ENCODE assay signal across 20 cellular contexts in the genomic region with DNA sequence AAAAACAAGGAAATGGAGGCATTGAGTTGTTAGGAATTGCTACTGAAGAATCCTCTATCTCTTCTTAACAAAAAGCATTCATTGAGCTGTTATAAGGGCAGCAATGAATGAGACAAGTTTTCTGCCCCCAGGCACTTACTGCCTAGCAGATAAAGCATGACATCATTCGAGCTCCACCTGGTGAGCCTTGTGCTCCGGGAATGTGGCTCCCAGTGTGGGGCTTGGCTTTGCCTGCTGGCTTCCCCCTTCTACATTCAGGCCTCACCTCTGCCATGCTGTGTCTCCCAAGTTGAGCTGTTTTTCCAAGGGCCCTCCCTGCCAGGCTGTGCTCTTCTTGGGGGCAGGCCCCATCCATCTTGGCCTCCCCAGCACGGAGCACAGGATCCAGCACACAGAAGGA. TPM values are rescaled to one million over a fixed set of nuclear protein-coding genes. Genes with fewer than 3 reads are reported as not detected.
DNase-seq lines count a peak whose midpoint lies in the region; ATAC-seq, FAIRE-seq and TF ChIP-seq lines count a peak whose summit lies in the region.
"Had no signal": no experiment of that assay in that cellular context is flagged by ENCODE, and none has a peak within 500 bp of the region (broad histone marks: within the 10 kb centered on the region; RNA-seq: fewer than 3 reads in every experiment).

No MANE protein-coding gene starts in this region.

- FAIRE-seq in HepG2 (lab: Jason Lieb, UNC), result no peak

- H3K27me3 ChIP-seq in HUES48 (ENCODE audit: control insufficient read depth, insufficient read depth, low read length) (no peaks in the 10 kb centered on the region; the same call in 1 of the 2 replicates), HepG2 (ENCODE audit: control insufficient read depth in 1 of 2, insufficient read depth in 2 of 2, low read length in 2 of 2) (peaks cover 16 to 81% of the 10 kb centered on the region in 2 experiments), stomach (peaks cover 0 to 70% (median 18%) of the 10 kb centered on the region in 3 donors)
- H3K27me3 ChIP-seq: upper lobe of left lung had no signal

- H2AFZ ChIP-seq in HepG2 (ENCODE audit: low read length), result no peak overlapping the region

- TF ChIP-seq RAD21 in HepG2 (CRISPR knock-in tag; IDR thresholded peaks at IDR 0.05), result no peak

- intact Hi-C loops in HepG2 (cut with micrococcal nuclease; ENCODE audit: unreplicated experiment) (no loop called here), stomach (cut with DNase I; ENCODE audit: low total_unique reads) (no loop called here), natural killer cell (cut with micrococcal nuclease) (no loop called here)

- in situ Hi-C loops in HepG2 (cut with HindIII; ENCODE audit: extremely low pct_ligation_motif_present, low pct_unique_long_range_greater_than_20kb), result no loop called here

- H3K4me1 Mint-ChIP-seq in WTC11, result peaks cover 14% of the 10 kb centered on the region
- no peaks in the 10 kb centered on the region for H3K4me1 Mint-ChIP-seq in natural killer cell
- H3K4me1 Mint-ChIP-seq: central memory CD8-positive, alpha-beta T cell had no signal

- TF ChIP-seq CTCF in WTC11 (IDR thresholded peaks at IDR 0.05) (no peak), HepG2 (CRISPR knock-in tag; IDR thresholded peaks at IDR 0.05) (no peak), stomach (IDR thresholded peaks at IDR 0.05) (no peak), natural killer cell (IDR thresholded peaks at IDR 0.05) (no peak)

- H3K9ac ChIP-seq in HUES48 (ENCODE audit: low read depth, low read length) (0 out of 2 replicates have a peak overlapping the region, but pooled peaks have one; percentile 27), HepG2 (ENCODE audit: insufficient read depth, low read depth, low read length) (no peak overlapping the region)

- TF ChIP-seq EP300 in HepG2 (IDR thresholded peaks at IDR 0.05; ENCODE audit: low read depth in 2 of 2, low read length in 2 of 2) (no peak), HepG2 (CRISPR knock-in tag; IDR thresholded peaks at IDR 0.05; ENCODE audit: borderline replicate concordance) (no peak), stomach (IDR thresholded peaks at IDR 0.05) (no peak)

- no TSS peak for BruUV-seq in HepG2 (replicated peaks; lab: Mats Ljungman, UMichigan)

- H3K4me3 ChIP-seq in HUES48 (ENCODE audit: low read depth, low read length) (no peak overlapping the region), HepG2 (replicated peaks in 1 of 3; ENCODE audit: insufficient read depth in 1 of 3, low read depth in 2 of 3, low read length in 3 of 3) (no peak overlapping the region), stomach (no peak overlapping the region)
- H3K4me3 ChIP-seq: heart right ventricle, left lung, MG63, upper lobe of left lung had no signal

- H3K36me3 ChIP-seq in HUES48 (ENCODE audit: control insufficient read depth, insufficient read depth, low read length) (no peaks in the 10 kb centered on the region), HepG2 (replicated peaks in 1 of 2; ENCODE audit: control insufficient read depth in 1 of 2, insufficient read depth in 2 of 2, low read length in 2 of 2) (no peaks in the 10 kb centered on the region), stomach (no peaks in the 10 kb centered on the region)
- H3K36me3 ChIP-seq: heart right ventricle, left lung, MG63, upper lobe of left lung had no signal

- H3K36me3 Mint-ChIP-seq in WTC11 (peaks cover 13% of the 10 kb centered on the region), natural killer cell (no peaks in the 10 kb centered on the region)

- ATAC-seq in WTC11 (peak; percentile 53), HepG2 (no peak), GM19351 (IDR thresholded peaks at IDR 0.05; ENCODE audit: unreplicated experiment) (no peak), natural killer cell (no peak)
- ATAC-seq: heart right ventricle; left lung; naive thymus-derived CD4-positive, alpha-beta T cell; Panc1; T-helper 17 cell had no signal

- peaks cover 10% of the 10 kb centered on the region; the same call in 1 of the 2 replicates for H3K4me1 ChIP-seq in HUES48 (ENCODE audit: control insufficient read depth, insufficient read depth, low read length)
- no peaks in the 10 kb centered on the region for H3K4me1 ChIP-seq in HepG2 (ENCODE audit: insufficient read depth, low read length)
- peaks cover 0 to 5% (median 0%) of the 10 kb centered on the region in 4 donors for H3K4me1 ChIP-seq in stomach
- H3K4me1 ChIP-seq: heart right ventricle, left lung, upper lobe of left lung had no signal

- H3K79me2 ChIP-seq in HepG2 (ENCODE audit: insufficient read depth, low read length), result no peaks in the 10 kb centered on the region

- 0 out of 2 replicates have a peak, but pooled peaks cover 3% of the 10 kb centered on the region for H3K9me3 ChIP-seq in HUES48 (ENCODE audit: control insufficient read depth, insufficient read depth, low read length)
- no peaks in the 10 kb centered on the region for H3K9me3 ChIP-seq in HepG2 (ENCODE audit: low read length)
- H3K9me3 ChIP-seq in stomach, result no peaks in the 10 kb centered on the region
- H3K9me3 ChIP-seq: heart right ventricle, left lung, MG63, upper lobe of left lung had no signal

- no peak for TF ChIP-seq POLR2A in HepG2 (IDR thresholded peaks at IDR 0.05; ENCODE audit: insufficient read depth in 1 of 2, low read depth in 2 of 2, low read length in 2 of 2)
- no peak for TF ChIP-seq POLR2A in stomach (IDR thresholded peaks at IDR 0.05)

- H3K27me3 Mint-ChIP-seq in WTC11 (ENCODE audit: low read depth) (peaks cover 9% of the 10 kb centered on the region; the same call in 1 of the 2 replicates), natural killer cell (ENCODE audit: low read depth in 2 of 2) (peaks cover 22 to 36% of the 10 kb centered on the region in 2 donors)

- POLR2A ChIA-PET in WTC11 (lab: Charles Lee), result no interaction called here
- POLR2A ChIA-PET in HepG2 (lab: Yijun Ruan, JAX), result no interaction called here

- peak overlapping the region; percentile 29 for H3K27ac ChIP-seq in HUES48 (ENCODE audit: low read depth, low read length)
- no peak overlapping the region for H3K27ac ChIP-seq in HepG2 (ENCODE audit: extremely low read length, insufficient read depth, low read length)
- H3K27ac ChIP-seq in stomach, result no peak overlapping the region
- H3K27ac ChIP-seq: heart right ventricle, left lung, upper lobe of left lung had no signal

- no peaks in the 10 kb centered on the region for H4K20me1 ChIP-seq in HepG2 (ENCODE audit: insufficient read depth, low read length)

- no peak overlapping the region for H3K4me3 Mint-ChIP-seq in WTC11
- no peak overlapping the region for H3K4me3 Mint-ChIP-seq in natural killer cell
- H3K4me3 Mint-ChIP-seq: central memory CD8-positive, alpha-beta T cell; naive thymus-derived CD4-positive, alpha-beta T cell; T-helper 17 cell had no signal

- 0% methylated on average over 1 of the region's 3 CpGs for WGBS in HepG2 (ENCODE audit: low lambda C conversion rate)
- 31 to 45% (median 36%) methylated on average over 3 of the region's 3 CpGs for WGBS in stomach, 5 donors

- no peak overlapping the region for H3K4me2 ChIP-seq in HepG2 (ENCODE audit: low read depth, low read length)

- peaks cover 25% of the 10 kb centered on the region for H3K9me3 Mint-ChIP-seq in WTC11
- no peaks in the 10 kb centered on the region for H3K9me3 Mint-ChIP-seq in natural killer cell
- H3K9me3 Mint-ChIP-seq: central memory CD8-positive, alpha-beta T cell had no signal

- DNase-seq in EH (ENCODE audit: low read depth) (peak; percentile 40), WTC11 (ENCODE audit: low spot score) (no peak), HepG2 (ENCODE audit: low spot score) (no peak), stomach (no peak), natural killer cell (no peak)
- no peak for DNase-seq in activated CD4-positive, alpha-beta T cell treated with anti-CD3 and anti-CD28 coated beads for 48 hours
- DNase-seq: activated CD4-positive, alpha-beta T cell treated with anti-CD3 and anti-CD28 coated beads for 4 hours; GF-D8; heart right ventricle; left lung; MG63; naive thymus-derived CD4-positive, alpha-beta T cell; retina; stimulated activated CD4-positive, alpha-beta T cell treated with anti-CD3 and anti-CD28 coated beads, Interleukin-2, amount 100 ng/mL, for 24 hours; T-helper 17 cell; upper lobe of left lung had no signal

- CTCF ChIA-PET in WTC11 (lab: Charles Lee), result interaction anchor here (1.4 to 2.0 kb wide), 3 partner anchors 15 to 268 kb away, joined by 3 to 6 read pairs (median 3); no protein-coding TSS in a partner anchor
- CTCF ChIA-PET in HepG2 (lab: Yijun Ruan, JAX; ENCODE audit: low intra/inter-chr PET ratio, low total read pairs), result no interaction called here

- H3K27ac Mint-ChIP-seq in WTC11 (no peak overlapping the region), natural killer cell (no peak overlapping the region)
- H3K27ac Mint-ChIP-seq: naive thymus-derived CD4-positive, alpha-beta T cell; T-helper 17 cell had no signal

TF ChIP-seq in HepG2, 621 proteins besides CTCF, POLR2A, EP300 and RAD21 (continues in another document):
- peak; percentile 55; the same call in 1 of the 2 replicates for TF ChIP-seq ATF7 (IDR thresholded peaks at IDR 0.05)
- no peak for TF ChIP-seq ATF7 (CRISPR knock-in tag; IDR thresholded peaks at IDR 0.05)

RNA-seq across cellular contexts. Expression of a gene that starts 56.9 kb away (rescaled TPM):
- 211 to 237 TPM (median 216 TPM) in 3 replicates for total RNA-seq in WTC11 (2021)
- total RNA-seq in HepG2 (2016; rRNA removed; fragmentation: Illumina TruSeq; extraction: Trizol), result 118 and 127 TPM in 2 replicates
- total RNA-seq in HepG2 (2016; cell fraction: cytosol; rRNA removed; fragmentation: Illumina TruSeq; extraction: Trizol; ENCODE audit: low read depth), result 41.6 and 58.8 TPM in 2 replicates
- total RNA-seq in HepG2 (2016; cell fraction: insoluble cytoplasmic fraction; rRNA removed; fragmentation: Illumina TruSeq; extraction: Trizol), result 113 and 131 TPM in 2 replicates
- 61.2 and 67.3 TPM in 2 replicates for total RNA-seq in HepG2 (2016; cell fraction: membrane; rRNA removed; fragmentation: Illumina TruSeq; extraction: Trizol)
- 80.3 and 81.1 TPM in 2 replicates for total RNA-seq in HepG2 (2016; cell fraction: nucleus; rRNA removed; fragmentation: Illumina TruSeq; extraction: Trizol)
- polyA plus RNA-seq in HepG2 (2011; rRNA removed), result 229 and 274 TPM in 2 replicates
- polyA plus RNA-seq in HepG2 (2011; cell fraction: cytosol; rRNA removed), result 299 and 371 TPM in 2 replicates
- 186 and 204 TPM in 2 replicates for polyA plus RNA-seq in HepG2 (2011; cell fraction: nucleus; rRNA removed)
- polyA plus RNA-seq in HepG2 (2012), result 111 and 140 TPM in 2 replicates
- 33.0 and 38.8 TPM in 2 replicates for polyA plus RNA-seq in HepG2 (2016; cell fraction: cytosol; fragmentation: Illumina TruSeq; extraction: Trizol; ENCODE audit: low read depth)
- polyA plus RNA-seq in HepG2 (2016; cell fraction: insoluble cytoplasmic fraction; fragmentation: Illumina TruSeq; extraction: Trizol; ENCODE audit: low read depth), result 129 and 130 TPM in 2 replicates
- polyA plus RNA-seq in HepG2 (2016; cell fraction: membrane; fragmentation: Illumina TruSeq; extraction: Trizol; ENCODE audit: low read depth), result 46.4 and 61.7 TPM in 2 replicates
- 111 and 119 TPM in 2 replicates for polyA plus RNA-seq in HepG2 (2016; cell fraction: nucleus; fragmentation: Illumina TruSeq; extraction: Trizol; ENCODE audit: insufficient read depth, low read depth)
- 311 and 338 TPM in 2 replicates for polyA minus RNA-seq in HepG2 (2011; rRNA and poly(A)+ RNA removed; ENCODE audit: low replicate concordance)
- 142 and 149 TPM in 2 replicates for polyA minus RNA-seq in HepG2 (2011; cell fraction: cytosol; rRNA and poly(A)+ RNA removed)
- 124 and 145 TPM in 2 replicates for polyA minus RNA-seq in HepG2 (2011; cell fraction: nucleus; rRNA and poly(A)+ RNA removed)
- 100 to 1,000 TPM in 4 of 5 donors, 10 to 100 TPM in 1; 80.4 to 212 (median 160) TPM for total RNA-seq in stomach
- polyA plus RNA-seq in stomach, result 100 to 1,000 TPM; 172 to 242 (median 230) TPM
- 100 to 1,000 TPM; 205 to 251 (median 215) TPM for total RNA-seq in natural killer cell
